15 cellular contexts compared by ENCODE assay signal in the genomic region with DNA sequence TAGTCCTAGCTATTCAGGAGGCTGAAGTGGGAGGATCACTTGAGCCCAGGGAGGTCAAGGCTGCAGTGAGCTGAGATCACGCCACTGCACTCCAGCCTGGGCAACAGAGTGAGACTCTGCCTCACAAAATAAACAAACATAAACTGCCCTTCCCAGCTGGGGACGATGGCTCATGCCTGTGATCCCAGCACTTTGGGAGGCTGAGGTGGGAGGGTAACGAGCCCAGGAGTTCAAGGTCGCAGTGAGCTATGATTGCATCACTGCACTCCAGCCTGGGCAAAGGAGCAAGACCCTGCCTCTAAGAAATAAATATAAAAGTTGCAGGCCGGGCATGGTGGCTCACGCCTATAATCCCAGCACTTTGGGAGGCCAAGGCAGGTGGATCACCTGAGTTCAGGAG. TPM values are rescaled to one million over a fixed set of nuclear protein-coding genes. Genes with fewer than 3 reads are reported as not detected.
"Had no signal": no experiment of that assay in that cellular context is flagged by ENCODE, and none has a peak within 500 bp of the region (broad histone marks: within the 10 kb centered on the region; RNA-seq: fewer than 3 reads in every experiment).

No MANE protein-coding gene starts in this region.

RNA-seq across cellular contexts. Expression of a gene that starts 18.7 kb away (rescaled TPM):
- total RNA-seq: chondrocyte had no signal

RNA-seq across cellular contexts. Expression of a gene that starts 32.2 kb away (rescaled TPM):
- total RNA-seq: activated B cell treated with CpG ODN at 0.5 μM for 24 hours; activated CD4-positive, alpha-beta memory T cell treated with anti-CD3 and anti-CD28 coated beads for 36 hours; activated CD8-positive, alpha-beta memory T cell treated with anti-CD3 and anti-CD28 coated beads for 36 hours; activated CD8-positive, alpha-beta memory T cell treated with anti-CD3 and anti-CD28 coated beads, Interleukin-2, amount 10 ng/mL, durations not matched to agents 7 days and 5 days; activated CD8-positive, alpha-beta T cell treated with anti-CD3 and anti-CD28 coated beads, Interleukin-2, amount 10 ng/mL, durations not matched to agents 7 days and 5 days; activated naive CD4-positive, alpha-beta T cell treated with anti-CD3 and anti-CD28 coated beads for 36 hours; activated naive CD8-positive, alpha-beta T cell treated with anti-CD3 and anti-CD28 coated beads for 36 hours; activated T-helper 1 cell treated with anti-CD3 and anti-CD28 coated beads, Interleukin-12 subunit alpha, Interleukin-12 subunit beta, Interleukin-2, Interleukin-4 antibody, amounts not matched to agents 30 ng/mL and 10 ng/mL and 1 ng/mL, durations not matched to agents 14 hours and 24 hours and 36 hours; activated T-helper 2 cell treated with anti-CD3 and anti-CD28 coated beads, Interferon-gamma antibody, Interleukin-2, Interleukin-4, amounts not matched to agents 10 μg/mL and 5 μg/mL and 100 μg/mL, durations not matched to agents 14 hours and 24 hours and 36 hours; aorta; chondrocyte; dermis blood vessel endothelial cell; esophagus muscularis mucosa; foreskin keratinocyte; T-helper 1 cell treated with Interleukin-12 subunit alpha and Interleukin-12 subunit beta and Interleukin-4 antibody, amounts not matched to agents 30 ng/mL and 1 ng/mL, for 36 hours had no signal
- polyA plus RNA-seq: foreskin keratinocyte had no signal
